In genomic region chr3:166211451-166211850, GRCh38 we compare ENCODE assay signal across 25 cellular contexts.
"Had no signal": no experiment of that assay in that cellular context is flagged by ENCODE, and none has a peak within 500 bp of the region (broad histone marks: within the 10 kb centered on the region; RNA-seq: fewer than 3 reads in every experiment).

No MANE protein-coding gene starts in this region.

- H3K36me3 ChIP-seq: cardiac muscle cell, left lung, sigmoid colon, spleen had no signal

- DNase-seq: activated CD4-positive, alpha-beta memory T cell treated with anti-CD3 and anti-CD28 coated beads, Interleukin-2, amount 10 ng/mL, durations not matched to agents 7 days and 5 days; activated CD4-positive, alpha-beta T cell treated with anti-CD3 and anti-CD28 coated beads, Interleukin-2, amount 10 ng/mL, durations not matched to agents 24 days and 14 days; activated effector memory CD4-positive, alpha-beta T cell treated with Interleukin-2 at 50 U/mL for 16 hours; activated naive CD4-positive, alpha-beta T cell treated with anti-CD3 and anti-CD28 coated beads for 36 hours; activated naive CD8-positive, alpha-beta T cell treated with anti-CD3 and anti-CD28 coated beads, Interleukin-2, amount 10 ng/mL, durations not matched to agents 7 days and 5 days; activated T-cell treated with anti-CD3 and anti-CD28 coated beads, Interleukin-2, amount 50 U/mL, for 72 hours; amniotic stem cell; cortex of kidney; effector CD8-positive, alpha-beta T cell; glutamatergic neuron; kidney glomerular epithelial cell; left lung; occipital lobe; posterior cingulate gyrus; sigmoid colon; spleen; stimulated activated CD4-positive, alpha-beta T cell treated with anti-CD3 and anti-CD28 coated beads, Interleukin-4, amount 100 ng/mL, for 1 hour; stimulated activated naive CD4-positive, alpha-beta T cell; testis; trophoblast cell had no signal

- H3K4me1 ChIP-seq: left lung, sigmoid colon, spleen, testis had no signal

- H3K9me3 Mint-ChIP-seq: activated CD4-positive, alpha-beta T cell treated with anti-CD3 and anti-CD28 coated beads, Interleukin-2, amount 10 ng/mL, durations not matched to agents 24 days and 14 days had no signal

- H2AFZ ChIP-seq: hepatocyte had no signal

- ATAC-seq: activated CD4-positive, CD25-positive, alpha-beta regulatory T cell treated with anti-CD3 and anti-CD28 coated beads, Interleukin-2, amount 50 U/mL, for 24 hours; activated T-cell treated with anti-CD3 and anti-CD28 coated beads, Interleukin-2, amount 50 U/mL, for 72 hours; left lung; natural killer cell treated with Interleukin-12 subunit alpha and Interleukin-12 subunit beta and Interleukin-15 and Interleukin-18, amount 100 ng/mL, for 72 hours had no signal

- H3K4me3 Mint-ChIP-seq: activated CD4-positive, alpha-beta memory T cell treated with anti-CD3 and anti-CD28 coated beads, Interleukin-2, amount 10 ng/mL, durations not matched to agents 7 days and 5 days; activated CD4-positive, alpha-beta T cell treated with anti-CD3 and anti-CD28 coated beads, Interleukin-2, amount 10 ng/mL, durations not matched to agents 24 days and 14 days; activated naive CD4-positive, alpha-beta T cell treated with anti-CD3 and anti-CD28 coated beads for 36 hours; activated naive CD8-positive, alpha-beta T cell treated with anti-CD3 and anti-CD28 coated beads, Interleukin-2, amount 10 ng/mL, durations not matched to agents 7 days and 5 days; activated T-cell treated with anti-CD3 and anti-CD28 coated beads, Interleukin-2, amount 50 U/mL, for 72 hours; natural killer cell treated with Interleukin-12 subunit alpha and Interleukin-12 subunit beta and Interleukin-15 and Interleukin-18, amount 100 ng/mL, for 72 hours had no signal

- H3K4me1 Mint-ChIP-seq: activated CD4-positive, alpha-beta memory T cell treated with anti-CD3 and anti-CD28 coated beads, Interleukin-2, amount 10 ng/mL, durations not matched to agents 7 days and 5 days; activated CD4-positive, alpha-beta T cell treated with anti-CD3 and anti-CD28 coated beads, Interleukin-2, amount 10 ng/mL, durations not matched to agents 24 days and 14 days; activated naive CD8-positive, alpha-beta T cell treated with anti-CD3 and anti-CD28 coated beads, Interleukin-2, amount 10 ng/mL, durations not matched to agents 7 days and 5 days had no signal

- H3K27ac Mint-ChIP-seq: activated CD4-positive, alpha-beta memory T cell treated with anti-CD3 and anti-CD28 coated beads, Interleukin-2, amount 10 ng/mL, durations not matched to agents 7 days and 5 days; activated CD4-positive, alpha-beta T cell treated with anti-CD3 and anti-CD28 coated beads, Interleukin-2, amount 10 ng/mL, durations not matched to agents 24 days and 14 days; activated naive CD4-positive, alpha-beta T cell treated with anti-CD3 and anti-CD28 coated beads for 36 hours; activated naive CD8-positive, alpha-beta T cell treated with anti-CD3 and anti-CD28 coated beads, Interleukin-2, amount 10 ng/mL, durations not matched to agents 7 days and 5 days; activated T-cell treated with anti-CD3 and anti-CD28 coated beads, Interleukin-2, amount 50 U/mL, for 72 hours; natural killer cell treated with Interleukin-12 subunit alpha and Interleukin-12 subunit beta and Interleukin-15 and Interleukin-18, amount 100 ng/mL, for 72 hours had no signal

- H3K9me3 ChIP-seq: sigmoid colon, spleen, testis had no signal

- H3K27ac ChIP-seq: cardiac muscle cell, hepatocyte, left lung, sigmoid colon, spleen, testis had no signal

- H3K4me3 ChIP-seq: cardiac muscle cell, hepatocyte, left lung, lung, sigmoid colon, spleen, testis had no signal

- H3K36me3 Mint-ChIP-seq: activated naive CD8-positive, alpha-beta T cell treated with anti-CD3 and anti-CD28 coated beads, Interleukin-2, amount 10 ng/mL, durations not matched to agents 7 days and 5 days; natural killer cell treated with Interleukin-12 subunit alpha and Interleukin-12 subunit beta and Interleukin-15 and Interleukin-18, amount 100 ng/mL, for 72 hours had no signal

- H3K4me2 ChIP-seq: hepatocyte had no signal

- H3K27me3 Mint-ChIP-seq: activated CD4-positive, alpha-beta memory T cell treated with anti-CD3 and anti-CD28 coated beads, Interleukin-2, amount 10 ng/mL, durations not matched to agents 7 days and 5 days; activated CD4-positive, alpha-beta T cell treated with anti-CD3 and anti-CD28 coated beads, Interleukin-2, amount 10 ng/mL, durations not matched to agents 24 days and 14 days; activated naive CD8-positive, alpha-beta T cell treated with anti-CD3 and anti-CD28 coated beads, Interleukin-2, amount 10 ng/mL, durations not matched to agents 7 days and 5 days; natural killer cell treated with Interleukin-12 subunit alpha and Interleukin-12 subunit beta and Interleukin-15 and Interleukin-18, amount 100 ng/mL, for 72 hours had no signal

- H3K27me3 ChIP-seq: cardiac muscle cell, hepatocyte, left lung, sigmoid colon, spleen, testis had no signal
